Comparison of ENCODE assay signal across 18 cellular contexts in genomic region chr10:74651565-74651964, GRCh38.
"Had no signal": no experiment of that assay in that cellular context is flagged by ENCODE, and none has a peak within 500 bp of the region (broad histone marks: within the 10 kb centered on the region; RNA-seq: fewer than 3 reads in every experiment).

No MANE protein-coding gene starts in this region.

- H3K4me1 Mint-ChIP-seq: activated B cell treated with CpG ODN at 0.5 μM for 24 hours; activated naive CD8-positive, alpha-beta T cell treated with anti-CD3 and anti-CD28 coated beads, Interleukin-2, amount 10 ng/mL, durations not matched to agents 7 days and 5 days had no signal

- H3K4me1 ChIP-seq: lower lobe of right lung, tibial nerve had no signal

- H3K27me3 ChIP-seq: brain microvascular endothelial cell, gastrocnemius medialis, tibial nerve had no signal

- DNase-seq: activated B cell treated with CpG ODN at 0.5 μM for 24 hours; activated CD4-positive, alpha-beta T cell treated with anti-CD3 and anti-CD28 coated beads, Interleukin-2, amount 50 U/mL, for 4 hours; activated effector memory CD4-positive, alpha-beta T cell treated with Interleukin-2 at 50 U/mL for 16 hours; activated naive CD8-positive, alpha-beta T cell treated with anti-CD3 and anti-CD28 coated beads, Interleukin-2, amount 10 ng/mL, durations not matched to agents 7 days and 5 days; anterior cingulate cortex; brain microvascular endothelial cell; gastrocnemius medialis; head of caudate nucleus; lower lobe of right lung; posterior cingulate gyrus; SK-N-SH; substantia nigra had no signal

- H3K4me2 ChIP-seq: SK-N-SH had no signal

- FAIRE-seq: endometrium, keratinocyte, urothelium cell line had no signal

- H3K4me3 ChIP-seq: coronary artery, gastrocnemius medialis, lower lobe of right lung, tibial nerve had no signal

- ATAC-seq: gastrocnemius medialis; lower lobe of right lung; natural killer cell treated with Interleukin-12 subunit alpha and Interleukin-12 subunit beta and Interleukin-15 and Interleukin-18, amount 100 ng/mL, for 72 hours had no signal

- H3K36me3 Mint-ChIP-seq: natural killer cell treated with Interleukin-12 subunit alpha and Interleukin-12 subunit beta and Interleukin-15 and Interleukin-18, amount 100 ng/mL, for 72 hours had no signal

- H3K27me3 Mint-ChIP-seq: activated B cell treated with CpG ODN at 0.5 μM for 24 hours; activated naive CD8-positive, alpha-beta T cell treated with anti-CD3 and anti-CD28 coated beads, Interleukin-2, amount 10 ng/mL, durations not matched to agents 7 days and 5 days; natural killer cell treated with Interleukin-12 subunit alpha and Interleukin-12 subunit beta and Interleukin-15 and Interleukin-18, amount 100 ng/mL, for 72 hours had no signal

- H3K4me3 Mint-ChIP-seq: activated B cell treated with CpG ODN at 0.5 μM for 24 hours; activated naive CD8-positive, alpha-beta T cell treated with anti-CD3 and anti-CD28 coated beads, Interleukin-2, amount 10 ng/mL, durations not matched to agents 7 days and 5 days; natural killer cell treated with Interleukin-12 subunit alpha and Interleukin-12 subunit beta and Interleukin-15 and Interleukin-18, amount 100 ng/mL, for 72 hours had no signal

- H3K27ac ChIP-seq: brain microvascular endothelial cell, coronary artery, gastrocnemius medialis, lower lobe of right lung, tibial nerve had no signal

- H3K27ac Mint-ChIP-seq: activated B cell treated with CpG ODN at 0.5 μM for 24 hours; activated naive CD8-positive, alpha-beta T cell treated with anti-CD3 and anti-CD28 coated beads, Interleukin-2, amount 10 ng/mL, durations not matched to agents 7 days and 5 days; natural killer cell treated with Interleukin-12 subunit alpha and Interleukin-12 subunit beta and Interleukin-15 and Interleukin-18, amount 100 ng/mL, for 72 hours had no signal

- H3K9ac ChIP-seq: SK-N-SH had no signal

- H3K9me3 Mint-ChIP-seq: activated B cell treated with CpG ODN at 0.5 μM for 24 hours; natural killer cell treated with Interleukin-12 subunit alpha and Interleukin-12 subunit beta and Interleukin-15 and Interleukin-18, amount 100 ng/mL, for 72 hours had no signal

- H3K36me3 ChIP-seq: brain microvascular endothelial cell, gastrocnemius medialis, lower lobe of right lung had no signal

- H3K9me3 ChIP-seq: gastrocnemius medialis, lower lobe of right lung, SK-N-SH, tibial nerve had no signal
